Comparison of ENCODE assay signal across 8 cellular contexts in the genomic region with DNA sequence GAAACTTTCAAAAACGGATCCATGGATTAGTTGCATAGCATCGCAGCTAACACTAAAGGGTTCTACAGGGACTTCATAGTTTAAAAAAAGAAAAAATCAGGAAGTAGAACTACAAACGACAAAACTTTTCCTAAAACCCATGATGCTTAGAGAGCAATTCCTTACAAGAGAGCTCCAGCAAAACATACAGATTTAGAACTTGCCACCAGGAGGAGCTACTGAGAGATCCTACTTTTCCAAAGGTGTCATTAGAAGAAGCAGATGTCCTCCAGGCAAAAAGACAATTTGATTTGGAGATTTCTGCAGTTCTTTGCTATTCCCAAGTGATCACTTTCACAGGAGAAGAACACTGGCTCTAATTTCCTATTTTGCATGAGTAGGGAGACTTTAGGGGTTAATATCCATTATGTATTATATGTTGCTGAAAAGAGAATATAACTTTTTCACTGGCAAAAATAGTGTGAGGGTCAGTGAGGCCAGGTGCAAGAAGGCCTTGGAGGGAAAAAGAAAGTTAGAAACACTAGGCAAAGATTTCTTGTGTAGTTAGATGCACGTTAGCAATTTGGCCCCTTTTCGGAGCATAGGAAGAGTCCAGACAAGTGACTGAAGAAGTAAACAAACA.
DNase-seq lines count a peak whose midpoint lies in the region; ATAC-seq, FAIRE-seq and TF ChIP-seq lines count a peak whose summit lies in the region.

No MANE protein-coding gene starts in this region.

- H3K36me3 ChIP-seq in CD8-positive, alpha-beta T cell (ENCODE audit: insufficient read depth, low read length) = no peaks in the 10 kb centered on the region
- no peaks in the 10 kb centered on the region for H3K36me3 ChIP-seq in adipocyte (ENCODE audit: control insufficient read depth, insufficient read depth, low read length, severe bottlenecking)
- no peaks in the 10 kb centered on the region for H3K36me3 ChIP-seq in kidney (ENCODE audit: control insufficient read depth in 1 of 2, insufficient read depth in 2 of 2, low read length in 2 of 2)

- H3K4me3 Mint-ChIP-seq in CD8-positive, alpha-beta T cell = no peak overlapping the region
- no peak overlapping the region for H3K4me3 Mint-ChIP-seq in T-helper 2 cell treated with Interferon-gamma antibody and Interleukin-4, amounts not matched to agents 5 μg/mL and 100 μg/mL, for 36 hours

- ATAC-seq in CD8-positive, alpha-beta T cell = no peak
- ATAC-seq in GM21360 (IDR thresholded peaks at IDR 0.05; ENCODE audit: unreplicated experiment) = no peak

- H3K27me3 Mint-ChIP-seq in CD8-positive, alpha-beta T cell (ENCODE audit: low read depth) = peaks cover 7% of the 10 kb centered on the region
- no peaks in the 10 kb centered on the region for H3K27me3 Mint-ChIP-seq in T-helper 2 cell treated with Interferon-gamma antibody and Interleukin-4, amounts not matched to agents 5 μg/mL and 100 μg/mL, for 36 hours (ENCODE audit: low read depth)

- no peaks in the 10 kb centered on the region for H3K4me1 Mint-ChIP-seq in CD8-positive, alpha-beta T cell (ENCODE audit: low read depth)
- no peaks in the 10 kb centered on the region for H3K4me1 Mint-ChIP-seq in T-helper 2 cell treated with Interferon-gamma antibody and Interleukin-4, amounts not matched to agents 5 μg/mL and 100 μg/mL, for 36 hours (ENCODE audit: low read depth)

- intact Hi-C loops in CD8-positive, alpha-beta T cell (cut with DNase I, micrococcal nuclease) = loop anchor here (1.0 to 5.0 kb wide), 5 partner anchors 279 to 1264 kb away; no protein-coding TSS in a partner anchor
- intact Hi-C loops in kidney (cut with DNase I) = no loop called here

- FAIRE-seq in GM18507 (lab: Jason Lieb, UNC) (peak; percentile 56), kidney (lab: Jason Lieb, UNC) (no peak)

- H3K4me3 ChIP-seq in CD8-positive, alpha-beta T cell (ENCODE audit: low read depth, low read length) = no peak overlapping the region
- H3K4me3 ChIP-seq in adipocyte (ENCODE audit: low read length) = no peak overlapping the region
- no peak overlapping the region for H3K4me3 ChIP-seq in kidney (ENCODE audit: low read length in 2 of 2)

- H3K9ac ChIP-seq in adipocyte (ENCODE audit: low read length) (no peak overlapping the region), kidney (ENCODE audit: low read length in 2 of 2) (no peak overlapping the region)

- DNase-seq in CD8-positive, alpha-beta T cell = no peak
- DNase-seq in GM18507 (ENCODE audit: extremely low spot score, insufficient read length, low read depth) (no peak), NCI-H187 treated with DMSO at 0.1 percent for 48 hours (lab: John Stamatoyannopoulos, UW) (peak; percentile 6), adipocyte (ENCODE audit: low read depth) (peak; percentile 81), kidney (no peak)
- DNase-seq in activated T-cell treated with anti-CD3 and anti-CD28 coated beads, Interleukin-2, amount 50 U/mL, for 1 hour = no peak
- no peak for DNase-seq in T-helper 2 cell treated with Interferon-gamma antibody and Interleukin-4, amounts not matched to agents 5 μg/mL and 100 μg/mL, for 36 hours (ENCODE audit: low spot score)

- POLR2A ChIA-PET in CD8-positive, alpha-beta T cell (lab: Charles Lee) = no interaction called here

- CTCF ChIA-PET in CD8-positive, alpha-beta T cell (lab: Charles Lee) = interaction anchor here (1.0 kb wide), 3 partner anchors 9 to 282 kb away, joined by 3 to 6 read pairs (median 3); no protein-coding TSS in a partner anchor

- no peaks in the 10 kb centered on the region for H3K9me3 Mint-ChIP-seq in CD8-positive, alpha-beta T cell
- no peaks in the 10 kb centered on the region for H3K9me3 Mint-ChIP-seq in T-helper 2 cell treated with Interferon-gamma antibody and Interleukin-4, amounts not matched to agents 5 μg/mL and 100 μg/mL, for 36 hours

- H3K36me3 Mint-ChIP-seq in CD8-positive, alpha-beta T cell = no peaks in the 10 kb centered on the region
- H3K36me3 Mint-ChIP-seq in T-helper 2 cell treated with Interferon-gamma antibody and Interleukin-4, amounts not matched to agents 5 μg/mL and 100 μg/mL, for 36 hours (ENCODE audit: low read depth) = no peaks in the 10 kb centered on the region

- no peaks in the 10 kb centered on the region for H3K27me3 ChIP-seq in CD8-positive, alpha-beta T cell (ENCODE audit: insufficient read depth, low read length)
- H3K27me3 ChIP-seq in adipocyte (replicated peaks; ENCODE audit: control insufficient read depth, insufficient read depth, low read length) = no peaks in the 10 kb centered on the region

- H3K27ac ChIP-seq in CD8-positive, alpha-beta T cell (ENCODE audit: low read depth, low read length) = no peak overlapping the region
- H3K27ac ChIP-seq in kidney (ENCODE audit: low read depth in 2 of 2, low read length in 2 of 2) = no peak overlapping the region

- no peak overlapping the region for H3K27ac Mint-ChIP-seq in CD8-positive, alpha-beta T cell
- H3K27ac Mint-ChIP-seq in T-helper 2 cell treated with Interferon-gamma antibody and Interleukin-4, amounts not matched to agents 5 μg/mL and 100 μg/mL, for 36 hours = no peak overlapping the region

- peak; percentile 47 for TF ChIP-seq CTCF in CD8-positive, alpha-beta T cell (IDR thresholded peaks at IDR 0.05)
- peak; percentile 59 for TF ChIP-seq CTCF in kidney (IDR thresholded peaks at IDR 0.05; ENCODE audit: borderline replicate concordance, extremely low read depth, insufficient read depth)

- H3K4me1 ChIP-seq in CD8-positive, alpha-beta T cell (ENCODE audit: insufficient read depth, low read length) = no peaks in the 10 kb centered on the region
- H3K4me1 ChIP-seq in adipocyte (ENCODE audit: control insufficient read depth, insufficient read depth, low read length) (no peaks in the 10 kb centered on the region), kidney (ENCODE audit: control insufficient read depth in 1 of 2, insufficient read depth in 1 of 2, low read depth in 1 of 2, low read length in 2 of 2) (no peaks in the 10 kb centered on the region)

- H3K9me3 ChIP-seq in CD8-positive, alpha-beta T cell (ENCODE audit: low read length) = no peaks in the 10 kb centered on the region
- H3K9me3 ChIP-seq in adipocyte (ENCODE audit: control insufficient read depth, low read length) (no peaks in the 10 kb centered on the region), kidney (ENCODE audit: control insufficient read depth in 1 of 2, low read length in 2 of 2) (no peaks in the 10 kb centered on the region)

Comparison
In these comparisons a context has a peak if more than half of its experiments do, and no peak if none do; other contexts are left out.
1. DNase-seq: peak in NCI-H187 treated with DMSO at 0.1 percent for 48 hours (single experiment) and adipocyte (single experiment); none in CD8-positive, alpha-beta T cell (0 of 7), GM18507 (single experiment), kidney (single experiment), activated T-cell treated with anti-CD3 and anti-CD28 coated beads, Interleukin-2, amount 50 U/mL, for 1 hour (single experiment) and T-helper 2 cell treated with Interferon-gamma antibody and Interleukin-4, amounts not matched to agents 5 μg/mL and 100 μg/mL, for 36 hours (single experiment).